8 cellular contexts compared by ENCODE assay signal in genomic region chr3:182618085-182618732, GRCh38.
DNase-seq lines count a peak whose midpoint lies in the region; ATAC-seq, FAIRE-seq and TF ChIP-seq lines count a peak whose summit lies in the region.

No MANE protein-coding gene starts in this region.

- dilution Hi-C loops in keratinocyte (cut with MboI; ENCODE audit: extremely low pct_ligation_motif_present, low sequenced_read_pairs) = no loop called here

- POLR2A ChIA-PET in SK-N-SH (lab: Yijun Ruan, JAX) = no interaction called here

- no peak for ATAC-seq in GM18519 (IDR thresholded peaks at IDR 0.05; ENCODE audit: low FRiP score, unreplicated experiment)
- no peak for ATAC-seq in activated T-cell treated with anti-CD3 and anti-CD28 coated beads, Interleukin-2, amount 50 U/mL, for 4 hours

- no peaks in the 10 kb centered on the region for H3K9me1 ChIP-seq in keratinocyte (ENCODE audit: control insufficient read depth, extremely low read depth, insufficient read depth, low read length)

- no peaks in the 10 kb centered on the region for H3K4me1 Mint-ChIP-seq in activated T-cell treated with anti-CD3 and anti-CD28 coated beads, Interleukin-2, amount 50 U/mL, for 4 hours (ENCODE audit: low read depth)

- H3K27me3 ChIP-seq in SK-N-SH (ENCODE audit: insufficient read depth) (no peaks in the 10 kb centered on the region), keratinocyte (ENCODE audit: control insufficient read depth, extremely low read depth, insufficient read depth, low read length) (no peaks in the 10 kb centered on the region)
- no peaks in the 10 kb centered on the region for H3K27me3 ChIP-seq in effector memory CD4-positive, alpha-beta T cell (replicated peaks; ENCODE audit: control insufficient read depth, insufficient read depth, low read length, poor library complexity, severe bottlenecking)

- no peak overlapping the region for H3K4me2 ChIP-seq in SK-N-SH
- H3K4me2 ChIP-seq in keratinocyte (ENCODE audit: control insufficient read depth, extremely low read depth, insufficient read depth, low read depth, low read length) = peak overlapping the region; percentile 11

- H2AFZ ChIP-seq in SK-N-SH (ENCODE audit: low read depth) (no peak overlapping the region), keratinocyte (ENCODE audit: control insufficient read depth, low read length) (no peak overlapping the region)

- H3F3A ChIP-seq in SK-N-SH (replicated peaks; ENCODE audit: insufficient read depth) = no peaks in the 10 kb centered on the region

- H3K9me2 ChIP-seq in SK-N-SH = no peaks in the 10 kb centered on the region

- 52% methylated on average over 8 of the region's 8 CpGs for WGBS in SK-N-SH (ENCODE audit: low lambda C conversion rate)

- no peak for TF ChIP-seq POLR2A in NB4 (IDR thresholded peaks at IDR 0.05; ENCODE audit: extremely low read depth, insufficient read length)

- H3K9me3 Mint-ChIP-seq in activated T-cell treated with anti-CD3 and anti-CD28 coated beads, Interleukin-2, amount 50 U/mL, for 4 hours = no peaks in the 10 kb centered on the region

- H3K4me1 ChIP-seq in SK-N-SH (ENCODE audit: control insufficient read depth in 1 of 2, insufficient read depth in 2 of 2, low read depth in 1 of 2, low read length in 1 of 2) = no peaks in the 10 kb centered on the region; a peak in 2 of 4 replicates
- peaks cover 23% of the 10 kb centered on the region for H3K4me1 ChIP-seq in keratinocyte (ENCODE audit: control insufficient read depth, extremely low read depth, insufficient read depth, low read length)
- no peaks in the 10 kb centered on the region for H3K4me1 ChIP-seq in effector memory CD4-positive, alpha-beta T cell (ENCODE audit: control insufficient read depth, insufficient read depth, low read length, poor library complexity, severe bottlenecking)

- TF ChIP-seq RAD21 in SK-N-SH (IDR thresholded peaks at IDR 0.05; ENCODE audit: low read length) = peak; percentile 80

- no peaks in the 10 kb centered on the region for H3K79me2 ChIP-seq in SK-N-SH (ENCODE audit: insufficient read depth)
- H3K79me2 ChIP-seq in keratinocyte (ENCODE audit: control insufficient read depth, insufficient read depth, low read length) = no peaks in the 10 kb centered on the region

- CTCF ChIA-PET in SK-N-SH (lab: Yijun Ruan, JAX) = interaction anchor here (1.1 to 1.6 kb wide), 5 partner anchors 28 to 1409 kb away, joined by 3 to 5 read pairs (median 3); no protein-coding TSS in a partner anchor

- H4K20me1 ChIP-seq in SK-N-SH (ENCODE audit: insufficient read depth) (no peaks in the 10 kb centered on the region), keratinocyte (ENCODE audit: control insufficient read depth, extremely low read depth, insufficient read depth, low read length) (no peaks in the 10 kb centered on the region)

- H3K9ac ChIP-seq in SK-N-SH (no peak overlapping the region), keratinocyte (ENCODE audit: control insufficient read depth, extremely low read depth, insufficient read depth, low read length) (peak overlapping the region; percentile 55)

- no peaks in the 10 kb centered on the region for H3K36me3 Mint-ChIP-seq in activated T-cell treated with anti-CD3 and anti-CD28 coated beads, Interleukin-2, amount 50 U/mL, for 4 hours (ENCODE audit: insufficient read depth)

- no peak overlapping the region for H3K27ac ChIP-seq in SK-N-SH (ENCODE audit: low read depth in 2 of 2, low read length in 1 of 2)
- H3K27ac ChIP-seq in keratinocyte (ENCODE audit: control insufficient read depth, insufficient read depth, low read length) = peak overlapping the region; percentile 65
- no peak overlapping the region for H3K27ac ChIP-seq in effector memory CD4-positive, alpha-beta T cell (ENCODE audit: insufficient read depth, low read length, poor library complexity, severe bottlenecking)

- TF ChIP-seq EP300 in SK-N-SH (IDR thresholded peaks at IDR 0.05; ENCODE audit: borderline replicate concordance in 1 of 2, low read depth in 1 of 2, low read length in 1 of 2) = no peak

- H3K4me3 Mint-ChIP-seq in activated T-cell treated with anti-CD3 and anti-CD28 coated beads, Interleukin-2, amount 50 U/mL, for 4 hours = no peak overlapping the region

- peak; percentile 69 for FAIRE-seq in keratinocyte (lab: Jason Lieb, UNC)

- TF ChIP-seq CTCF in NB4 (IDR thresholded peaks at IDR 0.05; ENCODE audit: low read depth, low read length) = peak; percentile 29
- peak; percentile 58 for TF ChIP-seq CTCF in SK-N-SH (IDR thresholded peaks at IDR 0.05)
- TF ChIP-seq CTCF in keratinocyte (optimal IDR thresholded peaks at IDR 0.05 in 1 of 3, IDR thresholded peaks at IDR 0.05 in 1 of 3, conservative IDR thresholded peaks at IDR 0.05 in 1 of 3; ENCODE audit: extremely low read depth in 1 of 3, insufficient read depth in 2 of 3, low read length in 3 of 3) = peak; percentile 50 to 75 (median 63)

- DNase-seq in DMS153 treated with DMSO at 0.1 percent for 48 hours (lab: John Stamatoyannopoulos, UW; ENCODE audit: unreplicated experiment) = peak; percentile 62
- DNase-seq in NB4 (ENCODE audit: low read depth) = peak; percentile 29
- DNase-seq in SK-N-SH = no peak
- no peak for DNase-seq in keratinocyte (ENCODE audit: low read depth, low spot score)
- DNase-seq in effector memory CD4-positive, alpha-beta T cell = no peak
- DNase-seq in NK-92 treated with Interleukin-12 subunit alpha and Interleukin-12 subunit beta, amount 100 ng/mL, for 24 hours (lab: John Stamatoyannopoulos, UW) = no peak
- DNase-seq in activated T-cell treated with anti-CD3 and anti-CD28 coated beads, Interleukin-2, amount 50 U/mL, for 4 hours = no peak

- peaks cover 19% of the 10 kb centered on the region for H3K27me3 Mint-ChIP-seq in activated T-cell treated with anti-CD3 and anti-CD28 coated beads, Interleukin-2, amount 50 U/mL, for 4 hours (ENCODE audit: low read depth)

- no peaks in the 10 kb centered on the region for H3K9me3 ChIP-seq in SK-N-SH
- H3K9me3 ChIP-seq in keratinocyte (ENCODE audit: control insufficient read depth, low read depth, low read length) = no peaks in the 10 kb centered on the region
- H3K9me3 ChIP-seq in effector memory CD4-positive, alpha-beta T cell (ENCODE audit: control insufficient read depth, low read length) = no peaks in the 10 kb centered on the region

- H3K4me3 ChIP-seq in NB4 (ENCODE audit: low read depth, low read length) (no peak overlapping the region), SK-N-SH (ENCODE audit: low read depth in 2 of 2, low read length in 1 of 2) (no peak overlapping the region), keratinocyte (ENCODE audit: control insufficient read depth in 2 of 3, extremely low read depth in 1 of 3, insufficient read depth in 2 of 3, low read depth in 1 of 3, low read length in 3 of 3) (no peak overlapping the region)
- no peak overlapping the region for H3K4me3 ChIP-seq in effector memory CD4-positive, alpha-beta T cell (ENCODE audit: insufficient read depth, low read depth, low read length, poor library complexity, severe bottlenecking)

- H3K36me3 ChIP-seq in SK-N-SH (replicated peaks in 1 of 2; ENCODE audit: control insufficient read depth in 1 of 2, insufficient read depth in 2 of 2, low read length in 1 of 2) (no peaks in the 10 kb centered on the region), keratinocyte (ENCODE audit: control insufficient read depth in 2 of 2, extremely low read depth in 1 of 2, insufficient read depth in 2 of 2, low read length in 2 of 2) (no peaks in the 10 kb centered on the region)
- H3K36me3 ChIP-seq in effector memory CD4-positive, alpha-beta T cell (ENCODE audit: control insufficient read depth, insufficient read depth, low read length) = no peaks in the 10 kb centered on the region

TF ChIP-seq in SK-N-SH, 30 proteins besides CTCF, POLR2A, EP300 and RAD21:
- no peak for TF ChIP-seq GATA2 (CRISPR knock-in tag; IDR thresholded peaks at IDR 0.05)
- TF ChIP-seq RCOR1 (IDR thresholded peaks at IDR 0.05; ENCODE audit: low read length) = no peak
- TF ChIP-seq GABPA (IDR thresholded peaks at IDR 0.05; ENCODE audit: low read depth) = no peak
- TF ChIP-seq SMC3 (IDR thresholded peaks at IDR 0.05; ENCODE audit: low read depth, low read length) = peak; percentile 39; the same call in 1 of the 2 replicates

Comparison
In these comparisons a context has a peak if more than half of its experiments do, and no peak if none do; other contexts are left out.
1. DNase-seq: peak in DMS153 treated with DMSO at 0.1 percent for 48 hours (single experiment) and NB4 (single experiment); none in SK-N-SH (single experiment), keratinocyte (single experiment), effector memory CD4-positive, alpha-beta T cell (0 of 3), NK-92 treated with Interleukin-12 subunit alpha and Interleukin-12 subunit beta, amount 100 ng/mL, for 24 hours (single experiment) and activated T-cell treated with anti-CD3 and anti-CD28 coated beads, Interleukin-2, amount 50 U/mL, for 4 hours (single experiment).
2. Peak in every context shown above with its lines, with median percentiles within 50 percentile points of each other: CTCF ChIP-seq.